In genomic region chr19:9430444-9430843, GRCh38 we compare ENCODE assay signal across 15 cellular contexts. TPM values are rescaled to one million over a fixed set of nuclear protein-coding genes. Genes with fewer than 3 reads are reported as not detected.
DNase-seq lines count a peak whose midpoint lies in the region; ATAC-seq, FAIRE-seq and TF ChIP-seq lines count a peak whose summit lies in the region.
"Had no signal": no experiment of that assay in that cellular context is flagged by ENCODE, and none has a peak within 500 bp of the region (broad histone marks: within the 10 kb centered on the region; RNA-seq: fewer than 3 reads in every experiment).

No MANE protein-coding gene starts in this region.

- no peak overlapping the region for H3K27ac Mint-ChIP-seq in endothelial cell (ENCODE audit: unreplicated experiment)
- peak overlapping the region; percentile 14 for H3K27ac Mint-ChIP-seq in stimulated activated effector memory CD8-positive, alpha-beta T cell treated with anti-CD3 and anti-CD28 coated beads, Interleukin-12 subunit alpha, Interleukin-12 subunit beta, amount 100 ng/mL, for 72 hours

- intact Hi-C loops in left ventricle myocardium superior (cut with micrococcal nuclease) (no loop called here), cardiac septum (cut with DNase I) (loop anchor here (10.0 kb wide), 1 partner anchor 364 kb away; no protein-coding TSS in a partner anchor)

- peaks cover 3% of the 10 kb centered on the region for H3K27me3 Mint-ChIP-seq in endothelial cell (ENCODE audit: unreplicated experiment)

- H3K36me3 Mint-ChIP-seq in endothelial cell (ENCODE audit: low read depth, unreplicated experiment) = peaks cover 35% of the 10 kb centered on the region
- H3K36me3 Mint-ChIP-seq in stimulated activated effector memory CD8-positive, alpha-beta T cell treated with anti-CD3 and anti-CD28 coated beads, Interleukin-12 subunit alpha, Interleukin-12 subunit beta, amount 100 ng/mL, for 72 hours = peaks cover 83% of the 10 kb centered on the region

- no peak overlapping the region for H3K4me3 ChIP-seq in bronchial epithelial cell (ENCODE audit: low read depth, low read length)
- H3K4me3 ChIP-seq: A549, GM12878, HAP-1 had no signal

- TF ChIP-seq CTCF in bronchial epithelial cell (IDR thresholded peaks at IDR 0.05; ENCODE audit: insufficient read depth, low read length, severe bottlenecking) (no peak), endothelial cell (IDR thresholded peaks at IDR 0.05; ENCODE audit: unreplicated experiment) (no peak)

- peak; percentile 60 for FAIRE-seq in bronchial epithelial cell (lab: Jason Lieb, UNC)
- FAIRE-seq: A549, GM12878, H1, HepG2 had no signal

- peaks cover 7% of the 10 kb centered on the region for H3K36me3 ChIP-seq in bronchial epithelial cell (ENCODE audit: control insufficient read depth, insufficient read depth, low read length)

- H3K4me3 Mint-ChIP-seq in endothelial cell (ENCODE audit: unreplicated experiment) = peak overlapping the region; percentile 10
- no peak overlapping the region for H3K4me3 Mint-ChIP-seq in stimulated activated effector memory CD8-positive, alpha-beta T cell treated with anti-CD3 and anti-CD28 coated beads, Interleukin-12 subunit alpha, Interleukin-12 subunit beta, amount 100 ng/mL, for 72 hours
- H3K4me3 Mint-ChIP-seq: CD8-positive, alpha-beta memory T cell had no signal

- peaks cover 4% of the 10 kb centered on the region for H3K4me1 Mint-ChIP-seq in endothelial cell (ENCODE audit: unreplicated experiment)
- peaks cover 27% of the 10 kb centered on the region for H3K4me1 Mint-ChIP-seq in stimulated activated effector memory CD8-positive, alpha-beta T cell treated with anti-CD3 and anti-CD28 coated beads, Interleukin-12 subunit alpha, Interleukin-12 subunit beta, amount 100 ng/mL, for 72 hours

- ATAC-seq in left ventricle myocardium superior = peak; percentile 61
- no peak for ATAC-seq in stimulated activated effector memory CD8-positive, alpha-beta T cell treated with anti-CD3 and anti-CD28 coated beads, Interleukin-12 subunit alpha, Interleukin-12 subunit beta, amount 100 ng/mL, for 72 hours
- ATAC-seq: A549, GM12878, HepG2 had no signal

- H3K9me3 Mint-ChIP-seq in endothelial cell (ENCODE audit: unreplicated experiment) = no peaks in the 10 kb centered on the region
- no peaks in the 10 kb centered on the region for H3K9me3 Mint-ChIP-seq in stimulated activated effector memory CD8-positive, alpha-beta T cell treated with anti-CD3 and anti-CD28 coated beads, Interleukin-12 subunit alpha, Interleukin-12 subunit beta, amount 100 ng/mL, for 72 hours

- no peaks in the 10 kb centered on the region for H3K27me3 ChIP-seq in bronchial epithelial cell (ENCODE audit: control insufficient read depth, insufficient read depth, low read length)
- H3K27me3 ChIP-seq: BE2C had no signal

- DNase-seq in left ventricle myocardium superior (no peak), cardiac septum (ENCODE audit: low spot score) (no peak), bronchial epithelial cell (ENCODE audit: low read depth) (no peak), endothelial cell (ENCODE audit: low spot score) (no peak), cortex of kidney (lab: John Stamatoyannopoulos, UW) (no peak), COLO668 (lab: John Stamatoyannopoulos, UW; ENCODE audit: unreplicated experiment) (no peak)
- DNase-seq in stimulated activated effector memory CD8-positive, alpha-beta T cell treated with anti-CD3 and anti-CD28 coated beads, Interleukin-12 subunit alpha, Interleukin-12 subunit beta, amount 100 ng/mL, for 72 hours (ENCODE audit: low spot score in 2 of 2) = no peak
- DNase-seq: BE2C; CD8-positive, alpha-beta memory T cell; DMS 273 treated with DMSO at 0.1 percent for 48 hours had no signal

RNA-seq across cellular contexts. Expression of gene ZNF266, which starts 4.9 kb away (rescaled TPM):
- total RNA-seq in left ventricle myocardium superior (7.9 TPM), cardiac septum (7.3 TPM), bronchial epithelial cell (9.5 and 10.3 TPM in 2 replicates), endothelial cell (ENCODE audit: unreplicated experiment) (20.9 TPM)
